Comparison of ENCODE assay signal across 1 cellular context in genomic region chr2:197480165-197481036, GRCh38.
TF ChIP-seq lines count a peak whose summit lies in the region.

No MANE protein-coding gene starts in this region.

TF ChIP-seq in HepG2, 621 proteins besides CTCF, POLR2A, EP300 and RAD21 (continued from another document):
- TF ChIP-seq ZNF501 (CRISPR knock-in tag; IDR thresholded peaks at IDR 0.05): 0 out of 2 replicates have a peak, but pooled peaks have one; percentile 11
- no peak for TF ChIP-seq ZNF263 (CRISPR knock-in tag; IDR thresholded peaks at IDR 0.05)
- no peak for TF ChIP-seq ETV6 (CRISPR knock-in tag; conservative IDR thresholded peaks at IDR 0.05)
- TF ChIP-seq, protein P1, sequence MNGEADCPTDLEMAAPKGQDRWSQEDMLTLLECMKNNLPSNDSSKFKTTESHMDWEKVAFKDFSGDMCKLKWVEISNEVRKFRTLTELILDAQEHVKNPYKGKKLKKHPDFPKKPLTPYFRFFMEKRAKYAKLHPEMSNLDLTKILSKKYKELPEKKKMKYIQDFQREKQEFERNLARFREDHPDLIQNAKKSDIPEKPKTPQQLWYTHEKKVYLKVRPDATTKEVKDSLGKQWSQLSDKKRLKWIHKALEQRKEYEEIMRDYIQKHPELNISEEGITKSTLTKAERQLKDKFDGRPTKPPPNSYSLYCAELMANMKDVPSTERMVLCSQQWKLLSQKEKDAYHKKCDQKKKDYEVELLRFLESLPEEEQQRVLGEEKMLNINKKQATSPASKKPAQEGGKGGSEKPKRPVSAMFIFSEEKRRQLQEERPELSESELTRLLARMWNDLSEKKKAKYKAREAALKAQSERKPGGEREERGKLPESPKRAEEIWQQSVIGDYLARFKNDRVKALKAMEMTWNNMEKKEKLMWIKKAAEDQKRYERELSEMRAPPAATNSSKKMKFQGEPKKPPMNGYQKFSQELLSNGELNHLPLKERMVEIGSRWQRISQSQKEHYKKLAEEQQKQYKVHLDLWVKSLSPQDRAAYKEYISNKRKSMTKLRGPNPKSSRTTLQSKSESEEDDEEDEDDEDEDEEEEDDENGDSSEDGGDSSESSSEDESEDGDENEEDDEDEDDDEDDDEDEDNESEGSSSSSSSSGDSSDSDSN (CRISPR knock-in tag; IDR thresholded peaks at IDR 0.05): 0 out of 2 replicates have a peak, but pooled peaks have one; percentile 10
- TF ChIP-seq MEIS1 (CRISPR knock-in tag; IDR thresholded peaks at IDR 0.05; ENCODE audit: borderline replicate concordance): 0 out of 2 replicates have a peak, but pooled peaks have one; percentile 0
- no peak for TF ChIP-seq ADNP (CRISPR knock-in tag; IDR thresholded peaks at IDR 0.05)
TF ChIP-seq in HepG2: peak in this region for 45.
